In the genomic region with DNA sequence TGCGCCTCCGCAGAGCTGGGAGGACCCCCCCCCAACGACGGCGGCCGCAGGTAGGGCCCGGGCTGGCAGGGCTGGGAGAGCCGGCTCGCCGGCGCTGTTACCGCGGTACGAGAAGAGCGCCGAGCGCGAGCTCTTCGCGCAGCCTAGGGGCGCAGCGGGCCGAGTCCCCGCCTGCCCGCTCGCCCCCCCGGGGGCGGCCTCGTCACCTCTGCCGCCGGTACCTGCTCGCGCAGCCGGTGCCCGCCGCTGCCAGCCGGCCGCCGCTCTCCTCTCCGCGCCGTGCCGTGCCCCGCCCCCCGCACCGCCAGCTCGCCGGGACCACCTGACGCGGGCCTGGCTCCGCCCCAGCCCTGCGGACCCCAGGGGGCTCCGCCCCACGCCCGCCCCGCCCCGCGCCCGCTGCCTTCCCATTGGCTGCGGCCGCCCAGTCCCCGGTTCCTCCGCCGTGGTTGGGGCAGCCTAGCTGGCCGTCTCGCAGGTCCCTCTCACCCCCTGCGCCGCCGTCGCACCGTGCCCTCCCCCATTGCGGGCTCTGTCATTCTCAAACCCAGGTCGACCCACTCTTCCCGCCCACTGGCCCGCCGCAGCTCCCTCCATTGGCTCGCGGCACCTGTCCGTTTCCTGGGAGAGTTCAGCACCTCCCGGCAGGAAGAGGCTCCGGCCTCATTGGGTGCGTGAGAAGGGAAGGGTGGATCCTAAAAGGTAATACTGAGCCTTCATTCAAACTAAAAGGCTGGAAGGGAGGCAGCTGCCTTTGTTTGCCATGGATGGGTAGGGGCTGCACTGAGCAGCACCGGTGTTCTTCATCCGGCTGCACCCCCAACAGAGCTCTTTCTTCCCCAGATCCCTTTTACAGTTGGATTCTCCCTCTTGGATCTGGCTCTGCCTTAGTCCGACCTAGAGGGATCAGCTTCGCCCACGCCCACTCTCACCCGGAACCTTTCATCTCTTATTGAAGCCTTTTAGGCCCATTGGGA, we compare ENCODE assay signal across 8 cellular contexts. TPM values are rescaled to one million over a fixed set of nuclear protein-coding genes. Genes with fewer than 3 reads are reported as not detected.
DNase-seq lines count a peak whose midpoint lies in the region; ATAC-seq and TF ChIP-seq lines count a peak whose summit lies in the region.

Gene MAP3K9, minus strand, starts transcription at position 276 of the 977 bp plus-strand sequence. CDS start 342 bp downstream, outside the sequence.

- H3K27me3 ChIP-seq in DND-41 (ENCODE audit: insufficient read depth, low read length, poor library complexity) (no peaks in the 10 kb centered on the region), Karpas-422 (ENCODE audit: low read length) (no peaks in the 10 kb centered on the region), neural progenitor cell (no peaks in the 10 kb centered on the region), stomach smooth muscle (ENCODE audit: control insufficient read depth in 1 of 2, insufficient read depth in 2 of 2, low read length in 2 of 2) (peaks cover 0 to 5% of the 10 kb centered on the region in 2 donors)

- H3K4me2 ChIP-seq in DND-41 (ENCODE audit: insufficient read depth, low read length) (peak within 1 kb of the TSS; percentile 91), Karpas-422 (ENCODE audit: low read depth, low read length, poor library complexity, severe bottlenecking) (peak within 1 kb of the TSS; percentile 89), neural progenitor cell (peak within 1 kb of the TSS; percentile 94)

- no peaks in the 10 kb centered on the region; the same call in 1 of the 2 replicates for H4K20me1 ChIP-seq in DND-41 (ENCODE audit: insufficient read depth, low read length)
- no peaks in the 10 kb centered on the region for H4K20me1 ChIP-seq in Karpas-422 (ENCODE audit: insufficient read depth, low read depth, low read length)
- H4K20me1 ChIP-seq in neural progenitor cell (ENCODE audit: low read depth) = peaks cover 37% of the 10 kb centered on the region

- H3K79me2 ChIP-seq in DND-41 (ENCODE audit: insufficient read depth, low read length) = no peaks in the 10 kb centered on the region
- H3K79me2 ChIP-seq in Karpas-422 (ENCODE audit: low read length) = peaks cover 39% of the 10 kb centered on the region
- peaks cover 87% of the 10 kb centered on the region for H3K79me2 ChIP-seq in neural progenitor cell (ENCODE audit: low read depth)

- H3K4me3 Mint-ChIP-seq in activated T-helper 17 cell treated with anti-CD3 and anti-CD28 coated beads, Interleukin-2, amount 50 U/mL, for 72 hours = peak within 1 kb of the TSS; percentile 88
- peak within 1 kb of the TSS; percentile 87 for H3K4me3 Mint-ChIP-seq in neural progenitor cell

- H3K9ac ChIP-seq in DND-41 (ENCODE audit: low read depth, low read length) (peak within 1 kb of the TSS; percentile 71), Karpas-422 (ENCODE audit: low read length) (peak within 1 kb of the TSS; percentile 80), neural progenitor cell (peak within 1 kb of the TSS; percentile 74), stomach smooth muscle (ENCODE audit: low read length in 2 of 2) (peak within 1 kb of the TSS; percentile 52 to 58)

- peak within 1 kb of the TSS; percentile 81 for H2AFZ ChIP-seq in DND-41 (ENCODE audit: low read depth, low read length)
- H2AFZ ChIP-seq in Karpas-422 (ENCODE audit: low read length) = peak within 1 kb of the TSS; percentile 89
- peak within 1 kb of the TSS; percentile 77 for H2AFZ ChIP-seq in neural progenitor cell (replicated peaks)

- H3K4me1 ChIP-seq in DND-41 (ENCODE audit: insufficient read depth, low read length) (peaks cover 24% of the 10 kb centered on the region), Karpas-422 (ENCODE audit: low read length) (peaks cover 49% of the 10 kb centered on the region), neural progenitor cell (peaks cover 30% of the 10 kb centered on the region), stomach smooth muscle (ENCODE audit: control insufficient read depth, insufficient read depth, low read length) (peaks cover 6% of the 10 kb centered on the region)

- ATAC-seq in DND-41 (ENCODE audit: insufficient read depth, low read depth) (peak; percentile 84), GM21786 (IDR thresholded peaks at IDR 0.05; ENCODE audit: unreplicated experiment) (peak; percentile 80)
- ATAC-seq in activated T-helper 17 cell treated with anti-CD3 and anti-CD28 coated beads, Interleukin-2, amount 50 U/mL, for 72 hours (replicated peaks) = peak; percentile 85

- TF ChIP-seq CTCF in DND-41 (IDR thresholded peaks at IDR 0.05; ENCODE audit: borderline replicate concordance, extremely low read depth, low read length, poor library complexity, severe bottlenecking) (no peak), foreskin fibroblast (IDR thresholded peaks at IDR 0.05; ENCODE audit: low read depth, low read length) (no peak), neural progenitor cell (IDR thresholded peaks at IDR 0.05) (no peak)

- peak within 1 kb of the TSS; percentile 55 for H3K27ac ChIP-seq in DND-41 (ENCODE audit: low read length)
- H3K27ac ChIP-seq in Karpas-422 (ENCODE audit: low read length) = peak within 1 kb of the TSS; percentile 62
- peak within 1 kb of the TSS; percentile 72 for H3K27ac ChIP-seq in neural progenitor cell
- H3K27ac ChIP-seq in stomach smooth muscle (ENCODE audit: low read length) = peak within 1 kb of the TSS; percentile 62

- no peaks in the 10 kb centered on the region for H3K9me3 ChIP-seq in DND-41 (ENCODE audit: insufficient read depth, low read length, severe bottlenecking)
- H3K9me3 ChIP-seq in Karpas-422 (ENCODE audit: low read length) = no peaks in the 10 kb centered on the region
- no peaks in the 10 kb centered on the region for H3K9me3 ChIP-seq in neural progenitor cell (ENCODE audit: low read depth)
- no peaks in the 10 kb centered on the region for H3K9me3 ChIP-seq in stomach smooth muscle (ENCODE audit: control insufficient read depth in 2 of 2, low read length in 2 of 2)

- H3K27ac Mint-ChIP-seq in activated T-helper 17 cell treated with anti-CD3 and anti-CD28 coated beads, Interleukin-2, amount 50 U/mL, for 72 hours = peak within 1 kb of the TSS; percentile 71
- peak within 1 kb of the TSS; percentile 35 for H3K27ac Mint-ChIP-seq in neural progenitor cell

- DNase-seq in DND-41 = peak; percentile 94
- DNase-seq in Karpas-422 = peak; percentile 99
- peak; percentile 86 for DNase-seq in RKO (ENCODE audit: low spot score)
- DNase-seq in foreskin fibroblast = peak; percentile 30 to 68
- DNase-seq in neural progenitor cell (ENCODE audit: low spot score) = peak; percentile 99

- H3K27me3 Mint-ChIP-seq in activated T-helper 17 cell treated with anti-CD3 and anti-CD28 coated beads, Interleukin-2, amount 50 U/mL, for 72 hours = no peaks in the 10 kb centered on the region
- no peaks in the 10 kb centered on the region for H3K27me3 Mint-ChIP-seq in neural progenitor cell (ENCODE audit: insufficient read depth, low read depth)

- H3K4me1 Mint-ChIP-seq in activated T-helper 17 cell treated with anti-CD3 and anti-CD28 coated beads, Interleukin-2, amount 50 U/mL, for 72 hours = peaks cover 10% of the 10 kb centered on the region
- H3K4me1 Mint-ChIP-seq in neural progenitor cell = peaks cover 10% of the 10 kb centered on the region

- peak within 1 kb of the TSS; percentile 49 to 87; a peak in 3 of 4 replicates for H3K4me3 ChIP-seq in DND-41 (ENCODE audit: low read depth in 1 of 2, low read length in 2 of 2)
- peak within 1 kb of the TSS; percentile 81 for H3K4me3 ChIP-seq in Karpas-422 (ENCODE audit: low read length)
- H3K4me3 ChIP-seq in foreskin fibroblast (ENCODE audit: low read depth in 1 of 2, low read length in 2 of 2) = peak within 1 kb of the TSS; percentile 49 to 52
- H3K4me3 ChIP-seq in neural progenitor cell = peak within 1 kb of the TSS; percentile 79
- H3K4me3 ChIP-seq in stomach smooth muscle (ENCODE audit: low read length in 2 of 2) = peak within 1 kb of the TSS; percentile 67 to 73

- no peaks in the 10 kb centered on the region for H3K9me3 Mint-ChIP-seq in activated T-helper 17 cell treated with anti-CD3 and anti-CD28 coated beads, Interleukin-2, amount 50 U/mL, for 72 hours
- H3K9me3 Mint-ChIP-seq in neural progenitor cell = no peaks in the 10 kb centered on the region

- peaks cover 6% of the 10 kb centered on the region for H3K36me3 Mint-ChIP-seq in activated T-helper 17 cell treated with anti-CD3 and anti-CD28 coated beads, Interleukin-2, amount 50 U/mL, for 72 hours (ENCODE audit: low read depth)
- H3K36me3 Mint-ChIP-seq in neural progenitor cell = no peaks in the 10 kb centered on the region

- peaks cover 32% of the 10 kb centered on the region for H3F3A ChIP-seq in neural progenitor cell (ENCODE audit: low read depth)

- no peaks in the 10 kb centered on the region; the same call in 1 of the 2 replicates for H3K36me3 ChIP-seq in DND-41 (ENCODE audit: insufficient read depth, low read length)
- no peaks in the 10 kb centered on the region; the same call in 1 of the 2 replicates for H3K36me3 ChIP-seq in Karpas-422 (ENCODE audit: insufficient read depth, low read length)
- H3K36me3 ChIP-seq in neural progenitor cell = no peaks in the 10 kb centered on the region
- H3K36me3 ChIP-seq in stomach smooth muscle (ENCODE audit: control insufficient read depth in 2 of 2, insufficient read depth in 2 of 2, low read length in 2 of 2) = no peaks in the 10 kb centered on the region

- no peaks in the 10 kb centered on the region for H3K9me2 ChIP-seq in Karpas-422 (replicated peaks; ENCODE audit: insufficient read depth, low read length)

RNA-seq across cellular contexts. Expression of gene MAP3K9, which starts in this region (rescaled TPM):
- 17.1 and 19.4 TPM in 2 replicates for total RNA-seq in Karpas-422 (2014; rRNA removed; shearing (Covaris generic); ENCODE audit: low replicate concordance)
- total RNA-seq in activated T-helper 17 cell treated with anti-CD3 and anti-CD28 coated beads, Interleukin-2, amount 50 U/mL, for 72 hours = 10 to 100 TPM in 1 of 2 donors, 1 to 10 TPM in 1; 6.8 to 10.5 TPM
- 14.9 and 25.3 TPM in 2 replicates for total RNA-seq in neural progenitor cell (ENCODE audit: low replicate concordance)

Comparison
In these comparisons a context has a peak if more than half of its experiments do, and no peak if none do; other contexts are left out.
1. Peak in every context shown above with its lines: DNase-seq, ATAC-seq, H3K4me3 ChIP-seq and H3K27ac ChIP-seq.
2. DNase-seq: peak in every context shown above with its lines; median percentile 99 in Karpas-422; 99 in neural progenitor cell; 94 in DND-41; 86 in RKO; 49 in foreskin fibroblast.